Comparison of ENCODE assay signal across 32 cellular contexts in genomic region chr10:58212622-58213021, GRCh38.
"Had no signal": no experiment of that assay in that cellular context is flagged by ENCODE, and none has a peak within 500 bp of the region (broad histone marks: within the 10 kb centered on the region; RNA-seq: fewer than 3 reads in every experiment).

No MANE protein-coding gene starts in this region.

- H3K27me3 Mint-ChIP-seq: activated B cell treated with CpG ODN at 0.5 μM for 24 hours; activated T-helper 17 cell treated with anti-CD3 and anti-CD28 coated beads, Interleukin-2, amount 50 U/mL, for 72 hours; central memory CD8-positive, alpha-beta T cell had no signal

- H3K4me3 ChIP-seq: colonic mucosa, gastrocnemius medialis, pancreas, prostate gland, SJCRH30, skin epidermis, stomach, thyroid gland, upper lobe of left lung, vagina had no signal

- DNase-seq: activated B cell treated with CpG ODN at 0.5 μM for 24 hours; activated gamma-delta T cell treated with Interleukin-2 at 50 U/mL for 16 hours; activated T-cell treated with anti-CD3 and anti-CD28 coated beads for 4 hours; anterior cingulate cortex; colonic mucosa; effector CD8-positive, alpha-beta T cell; gastrocnemius medialis; glutamatergic neuron; left cardiac atrium; left ventricle myocardium superior; nucleus accumbens; pancreas; retina; SJCRH30; stimulated activated CD4-positive, alpha-beta T cell treated with anti-CD3 and anti-CD28 coated beads, Interleukin-4, amount 100 ng/mL, for 24 hours; stomach; thyroid gland; upper lobe of left lung had no signal

- H3K9me3 ChIP-seq: colonic mucosa, gastrocnemius medialis, pancreas, prostate gland, SJCRH30, stomach, thyroid gland, upper lobe of left lung, vagina had no signal

- H3K36me3 ChIP-seq: colonic mucosa, pancreas, prostate gland, SJCRH30, thyroid gland, vagina had no signal

- FAIRE-seq: bronchial epithelial cell, endometrium, keratinocyte, pancreas had no signal

- H3K9me3 Mint-ChIP-seq: activated B cell treated with CpG ODN at 0.5 μM for 24 hours; activated T-helper 17 cell treated with anti-CD3 and anti-CD28 coated beads, Interleukin-2, amount 50 U/mL, for 72 hours; central memory CD8-positive, alpha-beta T cell; stimulated activated effector memory CD8-positive, alpha-beta T cell treated with anti-CD3 and anti-CD28 coated beads, Interleukin-12 subunit alpha, Interleukin-12 subunit beta, amount 100 ng/mL, for 72 hours; T-helper 2 cell treated with Interferon-gamma antibody and Interleukin-4, amounts not matched to agents 5 μg/mL and 100 μg/mL, for 36 hours had no signal

- H3K27ac ChIP-seq: colonic mucosa, epithelial cell of prostate, gastrocnemius medialis, pancreas, prostate gland, SJCRH30, skin epidermis, stomach, thyroid gland, upper lobe of left lung, vagina had no signal

- H3K27ac Mint-ChIP-seq: activated B cell treated with CpG ODN at 0.5 μM for 24 hours; activated T-helper 17 cell treated with anti-CD3 and anti-CD28 coated beads, Interleukin-2, amount 50 U/mL, for 72 hours; stimulated activated effector memory CD8-positive, alpha-beta T cell treated with anti-CD3 and anti-CD28 coated beads, Interleukin-12 subunit alpha, Interleukin-12 subunit beta, amount 100 ng/mL, for 72 hours; T-helper 2 cell treated with Interferon-gamma antibody and Interleukin-4, amounts not matched to agents 5 μg/mL and 100 μg/mL, for 36 hours had no signal

- H3K4me1 ChIP-seq: colonic mucosa, gastrocnemius medialis, pancreas, prostate gland, SJCRH30, stomach, upper lobe of left lung, vagina had no signal

- ATAC-seq: activated T-helper 17 cell treated with anti-CD3 and anti-CD28 coated beads, Interleukin-2, amount 50 U/mL, for 72 hours; gastrocnemius medialis; left cardiac atrium; left ventricle myocardium superior; pancreas; sciatic nerve; SK-N-SH treated with all-trans-retinoic acid at 6 μM for 48 hours; stimulated activated effector memory CD8-positive, alpha-beta T cell treated with anti-CD3 and anti-CD28 coated beads, Interleukin-12 subunit alpha, Interleukin-12 subunit beta, amount 100 ng/mL, for 72 hours had no signal

- H3K4me3 Mint-ChIP-seq: activated B cell treated with CpG ODN at 0.5 μM for 24 hours; activated T-helper 17 cell treated with anti-CD3 and anti-CD28 coated beads, Interleukin-2, amount 50 U/mL, for 72 hours; central memory CD8-positive, alpha-beta T cell; neural crest cell; stimulated activated effector memory CD8-positive, alpha-beta T cell treated with anti-CD3 and anti-CD28 coated beads, Interleukin-12 subunit alpha, Interleukin-12 subunit beta, amount 100 ng/mL, for 72 hours; T-helper 2 cell treated with Interferon-gamma antibody and Interleukin-4, amounts not matched to agents 5 μg/mL and 100 μg/mL, for 36 hours had no signal

- H3K27me3 ChIP-seq: colonic mucosa, gastrocnemius medialis, pancreas, SJCRH30, stomach, thyroid gland, upper lobe of left lung, vagina had no signal

- H3K4me1 Mint-ChIP-seq: activated B cell treated with CpG ODN at 0.5 μM for 24 hours; central memory CD8-positive, alpha-beta T cell; neural crest cell had no signal
